Comparison of ENCODE assay signal across 28 cellular contexts in genomic region chr2:67579791-67580190, GRCh38.
"Had no signal": no experiment of that assay in that cellular context is flagged by ENCODE, and none has a peak within 500 bp of the region (broad histone marks: within the 10 kb centered on the region; RNA-seq: fewer than 3 reads in every experiment).

No MANE protein-coding gene starts in this region.

- H3K36me3 ChIP-seq: MG63, Peyer's patch, WERI-Rb-1 had no signal

- H3K27ac ChIP-seq: Peyer's patch, RWPE1, SK-N-MC, WERI-Rb-1 had no signal

- H3K4me1 ChIP-seq: Peyer's patch had no signal

- ATAC-seq: activated CD8-positive, alpha-beta memory T cell treated with anti-CD3 and anti-CD28 coated beads, Interleukin-2, amount 10 ng/mL, durations not matched to agents 7 days and 5 days; activated naive CD8-positive, alpha-beta T cell treated with anti-CD3 and anti-CD28 coated beads, Interleukin-2, amount 50 U/mL, for 24 hours; Right ventricle myocardium inferior had no signal

- H3K4me3 ChIP-seq: MG63, Peyer's patch, SK-N-MC had no signal

- DNase-seq: activated CD4-positive, alpha-beta memory T cell treated with anti-CD3 and anti-CD28 coated beads, Interleukin-2, amount 10 ng/mL, durations not matched to agents 7 days and 5 days; activated CD4-positive, alpha-beta T cell treated with anti-CD3 and anti-CD28 coated beads for 1 hour; activated CD4-positive, alpha-beta T cell treated with anti-CD3 and anti-CD28 coated beads for 48 hours; activated CD4-positive, CD25-positive, alpha-beta regulatory T cell; activated CD8-positive, alpha-beta memory T cell treated with anti-CD3 and anti-CD28 coated beads for 24 hours; activated CD8-positive, alpha-beta memory T cell treated with anti-CD3 and anti-CD28 coated beads, Interleukin-2, amount 10 ng/mL, durations not matched to agents 7 days and 5 days; activated CD8-positive, alpha-beta memory T cell treated with anti-CD3 and anti-CD28 coated beads, Interleukin-2, amount 50 U/mL, for 48 hours; activated effector memory CD4-positive, alpha-beta T cell treated with Interleukin-2 at 50 U/mL for 16 hours; activated naive CD4-positive, alpha-beta T cell treated with anti-CD3 and anti-CD28 coated beads, Interleukin-2, amount 10 ng/mL, durations not matched to agents 7 days and 5 days; activated naive CD8-positive, alpha-beta T cell treated with anti-CD3 and anti-CD28 coated beads, Interleukin-2, amount 50 U/mL, for 24 hours; activated T-cell treated with anti-CD3 and anti-CD28 coated beads, Interleukin-2, amount 50 U/mL, for 48 hours; anterior cingulate cortex; central memory CD4-positive, alpha-beta T cell; MG63; NCI-H1048; NCI-H1436; NCI-H1694; NCI-H1930; NCI-H2081 treated with DMSO at 0.1 percent for 48 hours; NCI-H226; NCI-H524 treated with DMSO at 0.1 percent for 48 hours; PC-3; Peyer's patch; T1000; WERI-Rb-1 had no signal

- H3K27me3 ChIP-seq: MG63, Peyer's patch had no signal
